ENCODE assay signal across 9 cellular contexts in genomic region chr16:4184038-4184702, GRCh38. TPM values are rescaled to one million over a fixed set of nuclear protein-coding genes. Genes with fewer than 3 reads are reported as not detected.
DNase-seq lines count a peak whose midpoint lies in the region; ATAC-seq and TF ChIP-seq lines count a peak whose summit lies in the region.
"Had no signal": no experiment of that assay in that cellular context is flagged by ENCODE, and none has a peak within 500 bp of the region (broad histone marks: within the 10 kb centered on the region; RNA-seq: fewer than 3 reads in every experiment).

No MANE protein-coding gene starts in this region.

- H3K27ac ChIP-seq in HEK293 (ENCODE audit: extremely low read depth, low read depth, low read length) (no peak overlapping the region; the same call in 1 of the 2 replicates), hepatocyte (no peak overlapping the region)

- H3K4me3 ChIP-seq in HEK293 (ENCODE audit: low read depth, low read length) (peak overlapping the region; percentile 62), hepatocyte (peak overlapping the region; percentile 40)

- POLR2A ChIA-PET in HEK293 (lab: Yijun Ruan, JAX) = interaction anchor here (0.5 to 1.3 kb wide), 8 partner anchors 9 to 85 kb away, joined by 3 to 13 read pairs (median 3); partner anchors contain the start of gene ADCY9
- POLR2A ChIA-PET in activated CD8-positive, alpha-beta T cell treated with anti-CD3 and anti-CD28 coated beads, Interleukin-2, amount 10 ng/mL, durations not matched to agents 7 days and 5 days (lab: Charles Lee) = interaction anchor here (0.9 kb wide), 1 partner anchor 9 kb away, joined by 3 read pairs; no protein-coding TSS in a partner anchor

- peak overlapping the region; percentile 98 for H3K4me2 ChIP-seq in hepatocyte

- H3K4me3 Mint-ChIP-seq in activated CD8-positive, alpha-beta T cell treated with anti-CD3 and anti-CD28 coated beads, Interleukin-2, amount 10 ng/mL, durations not matched to agents 7 days and 5 days = peak overlapping the region; percentile 69
- peak overlapping the region; percentile 83 for H3K4me3 Mint-ChIP-seq in stimulated activated memory B cell treated with anti-CD40 and anti-IgM and Interleukin-4, amounts not matched to agents 10 μg/mL and 1 μg/mL and 100 μg/mL, for 72 hours

- peaks cover 15% of the 10 kb centered on the region for H3K27me3 Mint-ChIP-seq in activated CD8-positive, alpha-beta T cell treated with anti-CD3 and anti-CD28 coated beads, Interleukin-2, amount 10 ng/mL, durations not matched to agents 7 days and 5 days (ENCODE audit: low read depth)
- H3K27me3 Mint-ChIP-seq in stimulated activated memory B cell treated with anti-CD40 and anti-IgM and Interleukin-4, amounts not matched to agents 10 μg/mL and 1 μg/mL and 100 μg/mL, for 72 hours = peaks cover 26% of the 10 kb centered on the region

- CTCF ChIA-PET in HEK293 (lab: Yijun Ruan, JAX) = interaction anchor here (0.6 to 1.1 kb wide), 3 partner anchors 56 to 615 kb away, joined by 3 to 5 read pairs (median 3); no protein-coding TSS in a partner anchor
- CTCF ChIA-PET in activated CD8-positive, alpha-beta T cell treated with anti-CD3 and anti-CD28 coated beads, Interleukin-2, amount 10 ng/mL, durations not matched to agents 7 days and 5 days (lab: Charles Lee) = interaction anchor here (1.0 kb wide), 1 partner anchor 70 kb away, joined by 5 read pairs; no protein-coding TSS in a partner anchor

- WGBS in hepatocyte (ENCODE audit: low lambda C conversion rate, missing lambda C conversion rate) = 21% methylated on average over 41 of the region's 59 CpGs

- no peaks in the 10 kb centered on the region for H3K9me3 Mint-ChIP-seq in activated CD8-positive, alpha-beta T cell treated with anti-CD3 and anti-CD28 coated beads, Interleukin-2, amount 10 ng/mL, durations not matched to agents 7 days and 5 days (ENCODE audit: insufficient read depth)
- H3K9me3 Mint-ChIP-seq in stimulated activated memory B cell treated with anti-CD40 and anti-IgM and Interleukin-4, amounts not matched to agents 10 μg/mL and 1 μg/mL and 100 μg/mL, for 72 hours = peaks cover 2% of the 10 kb centered on the region

- ATAC-seq in activated CD8-positive, alpha-beta T cell treated with anti-CD3 and anti-CD28 coated beads, Interleukin-2, amount 10 ng/mL, durations not matched to agents 7 days and 5 days = no peak
- no peak for ATAC-seq in stimulated activated memory B cell treated with anti-CD40 and anti-IgM and Interleukin-4, amounts not matched to agents 10 μg/mL and 1 μg/mL and 100 μg/mL, for 72 hours
- no peak for ATAC-seq in GM19395 (IDR thresholded peaks at IDR 0.05; ENCODE audit: unreplicated experiment)
- ATAC-seq in GM21390 (IDR thresholded peaks at IDR 0.05; ENCODE audit: unreplicated experiment) = no peak
- no peak for ATAC-seq in GM18868 (IDR thresholded peaks at IDR 0.05; ENCODE audit: unreplicated experiment)
- no peak for ATAC-seq in GM18858 (IDR thresholded peaks at IDR 0.05; ENCODE audit: unreplicated experiment)

- peak overlapping the region; percentile 17 for H3K27ac Mint-ChIP-seq in activated CD8-positive, alpha-beta T cell treated with anti-CD3 and anti-CD28 coated beads, Interleukin-2, amount 10 ng/mL, durations not matched to agents 7 days and 5 days
- peak overlapping the region; percentile 22 for H3K27ac Mint-ChIP-seq in stimulated activated memory B cell treated with anti-CD40 and anti-IgM and Interleukin-4, amounts not matched to agents 10 μg/mL and 1 μg/mL and 100 μg/mL, for 72 hours

- H3K9me3 ChIP-seq in HEK293 (ENCODE audit: control insufficient read depth, insufficient read depth, low read depth, low read length) (no peaks in the 10 kb centered on the region), hepatocyte (ENCODE audit: low read depth) (no peaks in the 10 kb centered on the region)

- peaks cover 7% of the 10 kb centered on the region for H3K4me1 Mint-ChIP-seq in activated CD8-positive, alpha-beta T cell treated with anti-CD3 and anti-CD28 coated beads, Interleukin-2, amount 10 ng/mL, durations not matched to agents 7 days and 5 days (ENCODE audit: low read depth)
- H3K4me1 Mint-ChIP-seq in stimulated activated memory B cell treated with anti-CD40 and anti-IgM and Interleukin-4, amounts not matched to agents 10 μg/mL and 1 μg/mL and 100 μg/mL, for 72 hours = peaks cover 19% of the 10 kb centered on the region

- H3K27me3 ChIP-seq in hepatocyte = no peaks in the 10 kb centered on the region

- H3K79me2 ChIP-seq in hepatocyte = no peaks in the 10 kb centered on the region

- TF ChIP-seq CTCF in HEK293 (tag by site-specific recombination; IDR thresholded peaks at IDR 0.05) = no peak
- no peak for TF ChIP-seq CTCF in hepatocyte (IDR thresholded peaks at IDR 0.05; ENCODE audit: poor library complexity)

- H3K4me1 ChIP-seq in HEK293 (ENCODE audit: control insufficient read depth, insufficient read depth, low read length) (0 out of 2 replicates have a peak, but pooled peaks cover 2% of the 10 kb centered on the region), hepatocyte (ENCODE audit: insufficient read depth) (peaks cover 5% of the 10 kb centered on the region)

- H3K36me3 Mint-ChIP-seq in activated CD8-positive, alpha-beta T cell treated with anti-CD3 and anti-CD28 coated beads, Interleukin-2, amount 10 ng/mL, durations not matched to agents 7 days and 5 days (ENCODE audit: low read depth) = no peaks in the 10 kb centered on the region
- no peaks in the 10 kb centered on the region for H3K36me3 Mint-ChIP-seq in stimulated activated memory B cell treated with anti-CD40 and anti-IgM and Interleukin-4, amounts not matched to agents 10 μg/mL and 1 μg/mL and 100 μg/mL, for 72 hours

- no peaks in the 10 kb centered on the region for H3K9me2 ChIP-seq in hepatocyte (replicated peaks; ENCODE audit: insufficient read depth)

- no peaks in the 10 kb centered on the region; a peak in 1 of 3 replicates for H3K36me3 ChIP-seq in HEK293 (ENCODE audit: control insufficient read depth in 2 of 2, insufficient read depth in 1 of 2, low read length in 2 of 2)
- H3K36me3 ChIP-seq in hepatocyte (replicated peaks; ENCODE audit: insufficient read depth, low read depth) = no peaks in the 10 kb centered on the region

- DNase-seq in activated CD8-positive, alpha-beta T cell treated with anti-CD3 and anti-CD28 coated beads, Interleukin-2, amount 10 ng/mL, durations not matched to agents 7 days and 5 days = no peak
- no peak for DNase-seq in hepatocyte (ENCODE audit: low spot score)

- peak overlapping the region; percentile 87 for H2AFZ ChIP-seq in hepatocyte

- H4K20me1 ChIP-seq in hepatocyte (ENCODE audit: insufficient read depth, poor library complexity, severe bottlenecking) = no peaks in the 10 kb centered on the region

TF ChIP-seq in HEK293, 187 proteins besides CTCF, POLR2A, EP300 and RAD21:
- TF ChIP-seq ZNF610 (tag by site-specific recombination; IDR thresholded peaks at IDR 0.05; ENCODE audit: borderline replicate concordance) = 0 out of 2 replicates have a peak, but pooled peaks have one; percentile 39
- TF ChIP-seq BCL11B (tag by site-specific recombination; IDR thresholded peaks at IDR 0.05; ENCODE audit: low read depth) = peak; percentile 47; the same call in 1 of the 2 replicates
- TF ChIP-seq ZNF133 (tag by site-specific recombination; IDR thresholded peaks at IDR 0.05) = no peak
- TF ChIP-seq, protein P1, sequence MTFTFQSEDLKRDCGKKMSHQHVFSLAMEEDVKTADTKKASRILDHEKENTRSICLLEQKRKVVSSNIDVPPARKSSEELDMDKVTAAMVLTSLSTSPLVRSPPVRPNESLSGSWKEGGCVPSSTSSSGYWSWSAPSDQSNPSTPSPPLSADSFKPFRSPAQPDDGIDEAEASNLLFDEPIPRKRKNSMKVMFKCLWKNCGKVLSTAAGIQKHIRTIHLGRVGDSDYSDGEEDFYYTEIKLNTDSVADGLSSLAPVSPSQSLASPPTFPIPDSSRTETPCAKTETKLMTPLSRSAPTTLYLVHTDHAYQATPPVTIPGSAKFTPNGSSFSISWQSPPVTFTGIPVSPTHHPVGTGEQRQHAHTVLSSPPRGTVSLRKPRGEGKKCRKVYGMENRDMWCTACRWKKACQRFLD (tag by site-specific recombination; IDR thresholded peaks at IDR 0.05) = peak; percentile 100
- TF ChIP-seq YY2 (tag by site-specific recombination; IDR thresholded peaks at IDR 0.05) = no peak
- 0 out of 2 replicates have a peak, but pooled peaks have one; percentile 7 for TF ChIP-seq ZNF433 (tag by site-specific recombination; IDR thresholded peaks at IDR 0.05; ENCODE audit: low read depth)
- TF ChIP-seq ZNF292 (tag by site-specific recombination; IDR thresholded peaks at IDR 0.05; ENCODE audit: borderline replicate concordance, low read depth) = no peak
- TF ChIP-seq ZEB2 (tag by site-specific recombination; IDR thresholded peaks at IDR 0.05) = no peak
- no peak for TF ChIP-seq ZNF561 (tag by site-specific recombination; IDR thresholded peaks at IDR 0.05; ENCODE audit: borderline replicate concordance)
- TF ChIP-seq KLF9 (tag by site-specific recombination; IDR thresholded peaks at IDR 0.05; ENCODE audit: low read depth) = 0 out of 2 replicates have a peak, but pooled peaks have one; percentile 10
- TF ChIP-seq, protein P2, sequence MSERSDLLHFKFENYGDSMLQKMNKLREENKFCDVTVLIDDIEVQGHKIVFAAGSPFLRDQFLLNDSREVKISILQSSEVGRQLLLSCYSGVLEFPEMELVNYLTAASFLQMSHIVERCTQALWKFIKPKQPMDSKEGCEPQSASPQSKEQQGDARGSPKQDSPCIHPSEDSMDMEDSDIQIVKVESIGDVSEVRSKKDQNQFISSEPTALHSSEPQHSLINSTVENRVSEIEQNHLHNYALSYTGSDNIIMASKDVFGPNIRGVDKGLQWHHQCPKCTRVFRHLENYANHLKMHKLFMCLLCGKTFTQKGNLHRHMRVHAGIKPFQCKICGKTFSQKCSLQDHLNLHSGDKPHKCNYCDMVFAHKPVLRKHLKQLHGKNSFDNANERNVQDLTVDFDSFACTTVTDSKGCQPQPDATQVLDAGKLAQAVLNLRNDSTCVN (tag by site-specific recombination; optimal IDR thresholded peaks at IDR 0.05) = peak; percentile 80
- no peak for TF ChIP-seq ZBTB48 (tag by site-specific recombination; IDR thresholded peaks at IDR 0.05)
- no peak for TF ChIP-seq ZNF621 (tag by site-specific recombination; IDR thresholded peaks at IDR 0.05)

RNA-seq across cellular contexts. Expression of gene SRL, which starts 57.7 kb away (rescaled TPM):
- not detected for total RNA-seq in activated CD8-positive, alpha-beta T cell treated with anti-CD3 and anti-CD28 coated beads, Interleukin-2, amount 10 ng/mL, durations not matched to agents 7 days and 5 days
- 1.1 and 1.2 TPM in 2 replicates for total RNA-seq in hepatocyte
- polyA plus RNA-seq in hepatocyte = 0.83 TPM in 1 of 2 replicates, not detected in the other
- total RNA-seq: T-helper 2 cell treated with Interferon-gamma antibody and Interleukin-4, amounts not matched to agents 100 ng/mL and 5 ng/mL, for 36 hours had no signal
